In genomic region chr4:15400911-15401671, GRCh38 we compare ENCODE assay signal across 8 cellular contexts. TPM values are rescaled to one million over a fixed set of nuclear protein-coding genes. Genes with fewer than 3 reads are reported as not detected.
DNase-seq lines count a peak whose midpoint lies in the region; ATAC-seq, FAIRE-seq and TF ChIP-seq lines count a peak whose summit lies in the region.

No MANE protein-coding gene starts in this region.

- no peaks in the 10 kb centered on the region for H3K9me3 ChIP-seq in SU-DHL-6 (ENCODE audit: insufficient read depth, low read length)
- H3K9me3 ChIP-seq in esophagus squamous epithelium = no peaks in the 10 kb centered on the region
- no peaks in the 10 kb centered on the region for H3K9me3 ChIP-seq in ovary

- no peak overlapping the region for H2AFZ ChIP-seq in SU-DHL-6 (ENCODE audit: low read depth, low read length, severe bottlenecking)

- no peaks in the 10 kb centered on the region for H3F3A ChIP-seq in SU-DHL-6 (ENCODE audit: insufficient read depth)

- TF ChIP-seq CTCF in SU-DHL-6 (IDR thresholded peaks at IDR 0.05; ENCODE audit: insufficient read depth, low read length, poor library complexity, severe bottlenecking) (no peak), esophagus squamous epithelium (IDR thresholded peaks at IDR 0.05) (no peak), ovary (IDR thresholded peaks at IDR 0.05) (no peak)

- H3K4me1 ChIP-seq in esophagus squamous epithelium (peaks cover 9 to 58% (median 45%) of the 10 kb centered on the region in 3 donors), ovary (ENCODE audit: insufficient read depth) (peaks cover 14% of the 10 kb centered on the region)

- TF ChIP-seq POLR2A in GM12891 (IDR thresholded peaks at IDR 0.05; ENCODE audit: low read depth, low read length) = no peak
- no peak for TF ChIP-seq POLR2A in esophagus squamous epithelium (IDR thresholded peaks at IDR 0.05)
- TF ChIP-seq POLR2A in ovary (IDR thresholded peaks at IDR 0.05) = no peak

- DNase-seq in GM12891 (ENCODE audit: insufficient read length, low spot score) (no peak), esophagus squamous epithelium (lab: John Stamatoyannopoulos, UW) (no peak), ovary (peak; percentile 43 to 68 (median 58)), DMS79 (lab: John Stamatoyannopoulos, UW) (no peak), LoVo (ENCODE audit: low spot score) (no peak)

- FAIRE-seq in GM12891 (lab: Jason Lieb, UNC) = peak; percentile 66

- H3K79me2 ChIP-seq in SU-DHL-6 (ENCODE audit: insufficient read depth, low read length) = no peaks in the 10 kb centered on the region

- intact Hi-C loops in esophagus squamous epithelium (cut with DNase I) = no loop called here
- intact Hi-C loops in ovary (cut with DNase I) = no loop called here

- ATAC-seq in HG03135 (IDR thresholded peaks at IDR 0.05; ENCODE audit: unreplicated experiment) = peak; percentile 46
- no peak for ATAC-seq in HG03342 (IDR thresholded peaks at IDR 0.05; ENCODE audit: unreplicated experiment)

- no peaks in the 10 kb centered on the region for H4K20me1 ChIP-seq in SU-DHL-6 (ENCODE audit: low read depth, low read length)

- H3K27me3 ChIP-seq in SU-DHL-6 (ENCODE audit: low read length) (no peaks in the 10 kb centered on the region), esophagus squamous epithelium (peaks cover 0 to under 1% (median 0%) of the 10 kb centered on the region in 4 donors), ovary (no peaks in the 10 kb centered on the region)

- H3K36me3 ChIP-seq in SU-DHL-6 (ENCODE audit: low read length) (no peaks in the 10 kb centered on the region), esophagus squamous epithelium (no peaks in the 10 kb centered on the region), ovary (no peaks in the 10 kb centered on the region)

- no peak overlapping the region for H3K27ac ChIP-seq in SU-DHL-6 (ENCODE audit: low read depth, low read length)
- H3K27ac ChIP-seq in esophagus squamous epithelium = peak overlapping the region; percentile 48 to 68 (median 58)
- peak overlapping the region in 1 of 2 donors; percentile 61 for H3K27ac ChIP-seq in ovary

- H3K9me2 ChIP-seq in SU-DHL-6 (replicated peaks; ENCODE audit: insufficient read depth, low read length) = no peaks in the 10 kb centered on the region

- H3K4me3 ChIP-seq in SU-DHL-6 (ENCODE audit: insufficient read depth, low read length, poor library complexity, severe bottlenecking) (no peak overlapping the region), esophagus squamous epithelium (no peak overlapping the region), ovary (no peak overlapping the region)

- H3K9ac ChIP-seq in SU-DHL-6 (ENCODE audit: low read length) = no peak overlapping the region

- peak overlapping the region; percentile 6 for H3K4me2 ChIP-seq in SU-DHL-6 (ENCODE audit: low read depth, low read length, poor library complexity, severe bottlenecking)

- WGBS in esophagus squamous epithelium, 2 donors = 23 to 32% methylated on average over 9 of the region's 9 CpGs
- 5 to 16% (median 10%) methylated on average over 9 of the region's 9 CpGs for WGBS in ovary, 3 donors

- no peak for TF ChIP-seq EP300 in ovary (IDR thresholded peaks at IDR 0.05)

TF ChIP-seq in GM12891, 5 proteins besides CTCF, POLR2A, EP300 and RAD21:
- TF ChIP-seq POU2F2 (IDR thresholded peaks at IDR 0.05; ENCODE audit: low read depth, low read length) = no peak
- no peak for TF ChIP-seq POLR2AphosphoS5 (IDR thresholded peaks at IDR 0.05; ENCODE audit: low read depth, low read length)
- TF ChIP-seq SPI1 (IDR thresholded peaks at IDR 0.05; ENCODE audit: low read depth, low read length) = no peak

RNA-seq across cellular contexts. Expression of gene C1QTNF7, which starts 26.7 kb away (rescaled TPM):
- not detected for polyA plus RNA-seq in GM12891 (2012; ENCODE audit: low read depth, missing spikeins)
- total RNA-seq in esophagus squamous epithelium (10 to 100 TPM in 1 of 4 donors, 1 to 10 TPM in 1, under 1 TPM in 2; 0.11 to 12.2 (median 1.5) TPM), ovary (10 to 100 TPM in 4 of 7 donors, 1 to 10 TPM in 3; 5.9 to 20.1 (median 14.1) TPM)
- polyA plus RNA-seq in ovary = 10 to 100 TPM in 1 of 2 donors, 1 to 10 TPM in 1; 8.6 to 23.6 TPM

Comparison
In these comparisons a context has a peak if more than half of its experiments do, and no peak if none do; other contexts are left out.
1. DNase-seq: peak in ovary (5 of 5); none in GM12891 (single experiment), esophagus squamous epithelium (single experiment), DMS79 (single experiment) and LoVo (single experiment).